ENCODE assay signal across 8 cellular contexts in the genomic region with DNA sequence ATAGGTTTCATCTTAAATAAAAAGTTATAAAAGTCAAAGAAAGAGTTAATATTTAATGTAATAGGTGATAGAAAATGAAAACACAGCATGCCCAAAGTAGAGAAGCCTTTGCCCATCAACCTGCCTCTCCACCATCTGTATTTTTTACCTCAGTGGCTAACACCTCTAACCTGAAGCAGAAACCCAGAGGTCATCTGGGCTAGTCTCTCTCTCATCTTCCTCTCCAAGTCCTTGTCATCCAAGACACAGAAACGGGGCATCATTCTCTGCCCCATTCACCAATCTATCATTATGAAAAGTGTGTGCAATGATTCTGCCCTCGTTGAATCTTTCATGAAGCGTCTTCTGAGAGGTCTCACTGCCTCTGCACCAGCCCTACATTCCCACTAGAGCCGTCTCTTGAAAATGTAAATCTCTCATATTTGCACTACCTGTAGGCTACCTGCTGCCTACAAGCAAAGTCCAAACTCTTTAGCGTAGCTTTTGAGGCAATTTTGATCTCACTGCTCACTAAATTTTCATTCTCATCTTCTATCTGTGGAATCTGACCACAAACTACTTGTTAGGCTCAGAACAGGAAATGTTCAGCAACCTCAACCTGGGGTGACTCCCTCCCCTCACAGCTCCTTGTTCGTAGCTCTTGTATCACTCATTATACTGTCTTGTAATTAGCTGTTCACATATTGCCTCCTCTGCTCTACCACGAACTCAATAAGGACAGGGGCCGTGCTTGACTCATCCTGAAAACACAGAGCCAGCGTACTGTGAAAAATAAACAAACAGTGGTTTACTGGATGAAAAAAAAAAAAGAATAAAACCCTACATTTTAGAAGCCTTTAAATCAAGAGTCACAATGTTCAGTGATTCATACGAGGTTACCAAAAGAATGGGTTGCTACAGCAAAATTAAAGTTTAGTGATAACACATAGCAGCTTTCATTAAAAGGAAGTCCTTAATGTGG.
A peak's percentile ranks its signal among the peaks of the same experiment; 100 is the strongest.
DNase-seq lines count a peak whose midpoint lies in the region; ATAC-seq and TF ChIP-seq lines count a peak whose summit lies in the region.

No MANE protein-coding gene starts in this region.

- H3K9ac ChIP-seq in GM23248 (no peak overlapping the region), PC-3 (ENCODE audit: low read length) (no peak overlapping the region)

- BruUV-seq in PC-3 (replicated peaks; lab: Mats Ljungman, UMichigan) (no TSS peak), A673 (replicated peaks; lab: Mats Ljungman, UMichigan) (no TSS peak)

- DNase-seq in EL (peak; percentile 80), GM23248 (peak; percentile 63), PC-3 (peak; percentile 62), astrocyte of the spinal cord (ENCODE audit: low read depth, low spot score) (peak; percentile 68), A673 (ENCODE audit: low spot score) (no peak), foreskin keratinocyte (no peak), NCI-H2029 (lab: John Stamatoyannopoulos, UW) (no peak)
- peak; percentile 58 for DNase-seq in stimulated activated naive CD4-positive, alpha-beta T cell treated with Interleukin-2 at 50 U/mL for 16 hours (lab: John Stamatoyannopoulos, UW)

- H3K9me3 ChIP-seq in GM23248 (ENCODE audit: low read depth) = no peaks in the 10 kb centered on the region
- no peaks in the 10 kb centered on the region for H3K9me3 ChIP-seq in PC-3 (ENCODE audit: low read length)
- H3K9me3 ChIP-seq in A673 (ENCODE audit: low read depth, low read length, poor library complexity, severe bottlenecking) = no peaks in the 10 kb centered on the region

- peak; percentile 54 for ATAC-seq in PC-3
- ATAC-seq in foreskin keratinocyte = no peak

- POLR2A ChIA-PET in PC-3 (lab: Charles Lee; ENCODE audit: unreplicated experiment) (no interaction called here), A673 (lab: Charles Lee; ENCODE audit: low non-redundant PET) (no interaction called here)

- TF ChIP-seq CTCF in PC-3 (conservative IDR thresholded peaks at IDR 0.05; ENCODE audit: low read depth, low read length) = no peak
- no peak for TF ChIP-seq CTCF in astrocyte of the spinal cord (IDR thresholded peaks at IDR 0.05; ENCODE audit: low read depth, low read length)
- no peak for TF ChIP-seq CTCF in A673 (conservative IDR thresholded peaks at IDR 0.05; ENCODE audit: low read depth, low read length)
- TF ChIP-seq CTCF in foreskin keratinocyte (conservative IDR thresholded peaks at IDR 0.05) = no peak

- H2AFZ ChIP-seq in GM23248 (no peak overlapping the region), PC-3 (ENCODE audit: low read length) (peak overlapping the region; percentile 6; the same call in 1 of the 2 replicates)

- H3K27me3 ChIP-seq in GM23248 (replicated peaks; ENCODE audit: insufficient read depth) = peaks cover 22% of the 10 kb centered on the region
- no peaks in the 10 kb centered on the region for H3K27me3 ChIP-seq in PC-3 (ENCODE audit: low read length)
- H3K27me3 ChIP-seq in A673 (replicated peaks; ENCODE audit: insufficient read depth, low read depth, low read length, poor library complexity) = peaks cover 11% of the 10 kb centered on the region
- no peaks in the 10 kb centered on the region for H3K27me3 ChIP-seq in foreskin keratinocyte

- H3K36me3 ChIP-seq in GM23248 (ENCODE audit: low read depth) (no peaks in the 10 kb centered on the region), PC-3 (ENCODE audit: low read depth, low read length) (no peaks in the 10 kb centered on the region), A673 (ENCODE audit: insufficient read depth, low read length, poor library complexity, severe bottlenecking) (no peaks in the 10 kb centered on the region)

- peak overlapping the region; percentile 19 for H3K4me2 ChIP-seq in GM23248 (ENCODE audit: unreplicated experiment)
- H3K4me2 ChIP-seq in PC-3 (ENCODE audit: low read length) = peak overlapping the region; percentile 7

- CTCF ChIA-PET in PC-3 (lab: Charles Lee) = no interaction called here
- CTCF ChIA-PET in A673 (lab: Charles Lee) = no interaction called here

- H3K4me1 ChIP-seq in GM23248 (ENCODE audit: insufficient read depth) = peaks cover 34% of the 10 kb centered on the region
- H3K4me1 ChIP-seq in PC-3 (ENCODE audit: insufficient read depth, low read length) = peaks cover 13% of the 10 kb centered on the region
- no peaks in the 10 kb centered on the region for H3K4me1 ChIP-seq in A673 (ENCODE audit: insufficient read depth, low read length, poor library complexity, severe bottlenecking)
- no peaks in the 10 kb centered on the region for H3K4me1 ChIP-seq in foreskin keratinocyte

- in situ Hi-C loops in GM23248 (cut with MboI) (no loop called here), astrocyte of the spinal cord (cut with HindIII; ENCODE audit: low sequenced_read_pairs) (no loop called here)

- H3K4me3 ChIP-seq in GM23248 = no peak overlapping the region
- H3K4me3 ChIP-seq in PC-3 (ENCODE audit: low read length) = no peak overlapping the region
- H3K4me3 ChIP-seq in astrocyte of the spinal cord (ENCODE audit: low read depth, low read length) = no peak overlapping the region
- H3K4me3 ChIP-seq in A673 (ENCODE audit: low read depth, low read length, poor library complexity, severe bottlenecking) = no peak overlapping the region

- 16 to 20% methylated on average over 10 of the region's 10 CpGs for WGBS in GM23248 (ENCODE audit: low coverage in 1 of 2, low lambda C conversion rate in 2 of 2, missing lambda C conversion rate in 2 of 2), 2 experiments

- intact Hi-C loops in PC-3 (cut with micrococcal nuclease) (no loop called here), A673 (cut with micrococcal nuclease; ENCODE audit: unreplicated experiment) (no loop called here)

- no peaks in the 10 kb centered on the region for H4K20me1 ChIP-seq in GM23248 (ENCODE audit: insufficient read depth)
- H4K20me1 ChIP-seq in PC-3 (ENCODE audit: low read length) = no peaks in the 10 kb centered on the region

- H3K9me2 ChIP-seq in GM23248 (ENCODE audit: insufficient read depth) (no peaks in the 10 kb centered on the region), PC-3 (replicated peaks; ENCODE audit: low read length) (no peaks in the 10 kb centered on the region)

- H3F3A ChIP-seq in GM23248 (ENCODE audit: insufficient read depth) (peaks cover 14% of the 10 kb centered on the region), PC-3 (ENCODE audit: low read length, unreplicated experiment) (no peaks in the 10 kb centered on the region)

- no peak overlapping the region for H3K27ac ChIP-seq in GM23248
- H3K27ac ChIP-seq in PC-3 (ENCODE audit: low read length) = no peak overlapping the region
- H3K27ac ChIP-seq in A673 (ENCODE audit: low read depth, low read length, poor library complexity, severe bottlenecking) = no peak overlapping the region
- H3K27ac ChIP-seq in foreskin keratinocyte = no peak overlapping the region

- H3K79me2 ChIP-seq in GM23248 (ENCODE audit: insufficient read depth) (no peaks in the 10 kb centered on the region), PC-3 (ENCODE audit: low read length) (no peaks in the 10 kb centered on the region)

Comparison
In these comparisons a context has a peak if more than half of its experiments do, and no peak if none do; other contexts are left out.
1. DNase-seq: peak in EL (single experiment), GM23248 (single experiment), PC-3 (single experiment), astrocyte of the spinal cord (single experiment) and stimulated activated naive CD4-positive, alpha-beta T cell treated with Interleukin-2 at 50 U/mL for 16 hours (single experiment); none in A673 (single experiment), foreskin keratinocyte (0 of 2) and NCI-H2029 (single experiment).